ENCODE assay signal across 15 cellular contexts in the genomic region with DNA sequence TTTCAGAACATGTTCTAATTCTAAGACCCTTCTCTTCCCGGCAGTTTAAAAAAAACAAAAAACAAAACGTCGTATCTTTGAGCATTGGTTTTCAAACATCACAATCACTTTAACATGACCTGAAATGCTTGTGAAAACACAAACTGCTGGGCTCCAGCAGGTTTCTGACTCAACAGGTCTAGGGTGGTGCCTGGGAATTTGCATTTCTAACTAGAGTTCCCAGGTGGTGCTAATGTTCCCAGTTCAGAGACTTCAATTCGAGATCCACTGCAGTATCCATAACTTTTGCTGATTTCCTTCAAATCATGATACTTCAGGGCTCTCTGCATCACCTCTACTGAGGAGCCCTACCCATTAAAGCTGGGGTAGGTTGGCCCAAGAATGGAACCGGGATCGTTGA. TPM values are rescaled to one million over a fixed set of nuclear protein-coding genes. Genes with fewer than 3 reads are reported as not detected.
DNase-seq lines count a peak whose midpoint lies in the region; ATAC-seq and TF ChIP-seq lines count a peak whose summit lies in the region.
"Had no signal": no experiment of that assay in that cellular context is flagged by ENCODE, and none has a peak within 500 bp of the region (broad histone marks: within the 10 kb centered on the region; RNA-seq: fewer than 3 reads in every experiment).

No MANE protein-coding gene starts in this region.

- H3K4me2 ChIP-seq in mammary epithelial cell (ENCODE audit: insufficient read depth, low read depth, low read length) = no peak overlapping the region

- dilution Hi-C loops in mammary epithelial cell (cut with HindIII; ENCODE audit: low sequenced_read_pairs) = no loop called here

- ATAC-seq in GM19023 (IDR thresholded peaks at IDR 0.05; ENCODE audit: unreplicated experiment) = no peak

- no peak overlapping the region for H3K9ac ChIP-seq in mammary epithelial cell (ENCODE audit: insufficient read depth, low read length)

- H3K36me3 Mint-ChIP-seq in MCF 10A (ENCODE audit: insufficient read depth, unreplicated experiment) = no peaks in the 10 kb centered on the region
- H3K36me3 Mint-ChIP-seq: IgD-negative memory B cell had no signal

- no peaks in the 10 kb centered on the region for H4K20me1 ChIP-seq in mammary epithelial cell (ENCODE audit: insufficient read depth, low read length)

- DNase-seq in MCF 10A (ENCODE audit: unreplicated experiment) (no peak), mammary epithelial cell (no peak), esophagus muscularis mucosa (ENCODE audit: extremely low spot score) (no peak), uterus (no peak), occipital lobe (lab: John Stamatoyannopoulos, UW) (no peak), T-helper 2 cell (no peak)
- DNase-seq: NCI-H1930; stimulated activated CD4-positive, alpha-beta T cell treated with anti-CD3 and anti-CD28 coated beads, Interleukin-1b, Interleukin-23, amount 100 ng/mL, for 48 hours; stimulated activated naive CD4-positive, alpha-beta T cell had no signal

- no peak overlapping the region for H3K27ac Mint-ChIP-seq in MCF 10A (ENCODE audit: low read depth, unreplicated experiment)
- H3K27ac Mint-ChIP-seq: IgD-negative memory B cell had no signal

- POLR2A ChIA-PET in MCF 10A (lab: Yijun Ruan, JAX) = interaction anchor here (1.3 to 5.3 kb wide), 10 partner anchors 8 to 317 kb away, joined by 3 to 202 read pairs (median 17); a partner anchor contains a TSS

- H3K27me3 Mint-ChIP-seq in MCF 10A (ENCODE audit: insufficient read depth, unreplicated experiment) = no peaks in the 10 kb centered on the region

- intact Hi-C loops in MCF 10A (cut with micrococcal nuclease) (loop anchor here (2.0 kb wide), 1 partner anchor 57 kb away; no protein-coding TSS in a partner anchor), mammary epithelial cell (cut with micrococcal nuclease) (loop anchor here (1.0 to 5.0 kb wide), 2 partner anchors 44 to 49 kb away; no protein-coding TSS in a partner anchor), esophagus muscularis mucosa (cut with DNase I) (no loop called here), uterus (cut with DNase I; ENCODE audit: low total_unique reads) (no loop called here)

- H3K27ac ChIP-seq in mammary epithelial cell (ENCODE audit: insufficient read depth, low read depth, low read length) = no peak overlapping the region
- peak overlapping the region; percentile 93 to 97 (median 95) for H3K27ac ChIP-seq in esophagus muscularis mucosa (replicated peaks in 1 of 4)
- peak overlapping the region; percentile 94 to 98 for H3K27ac ChIP-seq in uterus

- H3K9me3 Mint-ChIP-seq in MCF 10A (ENCODE audit: unreplicated experiment) = no peaks in the 10 kb centered on the region
- H3K9me3 Mint-ChIP-seq: IgD-negative memory B cell had no signal

- WGBS in mammary epithelial cell (ENCODE audit: low coverage, missing lambda C conversion rate) = 68% methylated on average over 6 of the region's 6 CpGs
- WGBS in esophagus muscularis mucosa = 66% methylated on average over 6 of the region's 6 CpGs

- peaks cover 2% of the 10 kb centered on the region for H3K79me2 ChIP-seq in mammary epithelial cell (ENCODE audit: insufficient read depth, low read length)

- no peaks in the 10 kb centered on the region for H3K9me3 ChIP-seq in mammary epithelial cell (replicated peaks; ENCODE audit: insufficient read depth, low read length)
- no peaks in the 10 kb centered on the region for H3K9me3 ChIP-seq in esophagus muscularis mucosa
- no peaks in the 10 kb centered on the region for H3K9me3 ChIP-seq in neuron (ENCODE audit: low read length)
- H3K9me3 ChIP-seq in uterus = no peaks in the 10 kb centered on the region

- no peak for TF ChIP-seq EP300 in esophagus muscularis mucosa (IDR thresholded peaks at IDR 0.05)

- TF ChIP-seq CTCF in MCF 10A (IDR thresholded peaks at IDR 0.05; ENCODE audit: unreplicated experiment) (no peak), mammary epithelial cell (conservative IDR thresholded peaks at IDR 0.05 in 1 of 2, IDR thresholded peaks at IDR 0.05 in 1 of 2; ENCODE audit: extremely low read depth in 1 of 2, insufficient read depth in 1 of 2, low read depth in 1 of 2, low read length in 2 of 2) (no peak), esophagus muscularis mucosa (IDR thresholded peaks at IDR 0.05) (no peak), uterus (IDR thresholded peaks at IDR 0.05) (no peak)

- H3K4me1 ChIP-seq in mammary epithelial cell (ENCODE audit: insufficient read depth, low read length) (peaks cover 19% of the 10 kb centered on the region), esophagus muscularis mucosa (peaks cover 13 to 26% (median 23%) of the 10 kb centered on the region in 4 donors), neuron (ENCODE audit: insufficient read depth, low read length) (peaks cover 31% of the 10 kb centered on the region), uterus (no peaks in the 10 kb centered on the region)

- peak overlapping the region; percentile 87 for H3K4me3 Mint-ChIP-seq in MCF 10A (ENCODE audit: unreplicated experiment)

- BruUV-seq in MCF 10A (replicated peaks; lab: Mats Ljungman, UMichigan) (no TSS peak), mammary epithelial cell (replicated peaks; lab: Mats Ljungman, UMichigan) (no TSS peak)

- H3K4me3 ChIP-seq in mammary epithelial cell (replicated peaks in 1 of 3; ENCODE audit: insufficient read depth in 1 of 3, low read depth in 2 of 3, low read length in 3 of 3) (no peak overlapping the region), esophagus muscularis mucosa (peak overlapping the region in 2 of 4 donors; percentile 82 to 84), neuron (ENCODE audit: low read length) (peak overlapping the region; percentile 75), uterus (peak overlapping the region in 1 of 2 donors; percentile 73)

- H2AFZ ChIP-seq in mammary epithelial cell (ENCODE audit: low read depth, low read length) = no peak overlapping the region
- H2AFZ ChIP-seq in neuron (ENCODE audit: low read depth, low read length) = peak overlapping the region; percentile 56

- H3K36me3 ChIP-seq in mammary epithelial cell (ENCODE audit: insufficient read depth, low read length) (no peaks in the 10 kb centered on the region), esophagus muscularis mucosa (no peaks in the 10 kb centered on the region), neuron (ENCODE audit: insufficient read depth, low read length) (no peaks in the 10 kb centered on the region), uterus (no peaks in the 10 kb centered on the region)

- TF ChIP-seq POLR2A in esophagus muscularis mucosa (IDR thresholded peaks at IDR 0.05; ENCODE audit: low read depth) = no peak
- no peak for TF ChIP-seq POLR2A in uterus (IDR thresholded peaks at IDR 0.05)

- in situ Hi-C loops in mammary epithelial cell (cut with MboI; ENCODE audit: low sequenced_read_pairs in 2 of 2) = no loop called here

- H3K27me3 ChIP-seq in mammary epithelial cell (ENCODE audit: insufficient read depth, low read length) (no peaks in the 10 kb centered on the region), esophagus muscularis mucosa (no peaks in the 10 kb centered on the region), neuron (ENCODE audit: insufficient read depth, low read length) (no peaks in the 10 kb centered on the region), uterus (no peaks in the 10 kb centered on the region)

- CTCF ChIA-PET in MCF 10A (lab: Yijun Ruan, JAX) = interaction anchor here (0.7 to 5.6 kb wide), 9 partner anchors 9 to 57 kb away, joined by 3 to 54 read pairs (median 11); a partner anchor contains a TSS
- CTCF ChIA-PET in mammary epithelial cell (lab: Charles Lee; ENCODE audit: low non-redundant PET) = no interaction called here

- H3K4me1 Mint-ChIP-seq in MCF 10A (ENCODE audit: insufficient read depth, unreplicated experiment) = peaks cover 15% of the 10 kb centered on the region

RNA-seq across cellular contexts. Expression of a gene that starts 0.8 kb away (rescaled TPM):
- total RNA-seq in MCF 10A (2022) (3.5 and 4.7 TPM in 2 replicates), mammary epithelial cell (1 to 10 TPM; 4.5 to 7.3 TPM), esophagus muscularis mucosa (10 to 100 TPM in 1 of 4 donors, 1 to 10 TPM in 3; 6.6 to 14.9 (median 7.4) TPM), uterus (10 to 100 TPM in 2 of 4 donors, 1 to 10 TPM in 2; 4.1 to 18.7 (median 13.3) TPM), occipital lobe (20.4 TPM)
- 4.8 TPM for polyA plus RNA-seq in mammary epithelial cell
- 0.78 TPM for polyA minus RNA-seq in mammary epithelial cell

RNA-seq across cellular contexts. Expression of a gene that starts 8.7 kb away (rescaled TPM):
- not detected in 2 replicates for total RNA-seq in MCF 10A (2022)
- not detected for total RNA-seq in mammary epithelial cell
- polyA plus RNA-seq in mammary epithelial cell = not detected
- polyA minus RNA-seq in mammary epithelial cell = not detected
- total RNA-seq in esophagus muscularis mucosa = not detected
- under 1 TPM in 1 of 4 donors, not detected in 3; 0.76 TPM for total RNA-seq in uterus
- 1,309 TPM for total RNA-seq in occipital lobe
- total RNA-seq: Daoy; myocyte; T-helper 2 cell treated with Interferon-gamma antibody and Interleukin-4, amounts not matched to agents 100 ng/mL and 5 ng/mL, for 36 hours had no signal
- polyA plus RNA-seq: IgD-negative memory B cell had no signal

Comparison
In these comparisons a context has a peak if more than half of its experiments do, and no peak if none do; other contexts are left out.
1. RNA of a gene that starts 8.7 kb away (total RNA-seq): 1,309 TPM in occipital lobe (single experiment); not detected in MCF 10A, not detected in mammary epithelial cell, not detected in esophagus muscularis mucosa and 0.76 TPM in uterus; every median in the first group is over 100 times any median in the second.
2. intact Hi-C loops: an anchor here in MCF 10A (2.0 kb wide) and mammary epithelial cell (1.0 to 5.0 kb wide); none called in esophagus muscularis mucosa and uterus.